ENCODE assay signal across 1 cellular context in the genomic region with DNA sequence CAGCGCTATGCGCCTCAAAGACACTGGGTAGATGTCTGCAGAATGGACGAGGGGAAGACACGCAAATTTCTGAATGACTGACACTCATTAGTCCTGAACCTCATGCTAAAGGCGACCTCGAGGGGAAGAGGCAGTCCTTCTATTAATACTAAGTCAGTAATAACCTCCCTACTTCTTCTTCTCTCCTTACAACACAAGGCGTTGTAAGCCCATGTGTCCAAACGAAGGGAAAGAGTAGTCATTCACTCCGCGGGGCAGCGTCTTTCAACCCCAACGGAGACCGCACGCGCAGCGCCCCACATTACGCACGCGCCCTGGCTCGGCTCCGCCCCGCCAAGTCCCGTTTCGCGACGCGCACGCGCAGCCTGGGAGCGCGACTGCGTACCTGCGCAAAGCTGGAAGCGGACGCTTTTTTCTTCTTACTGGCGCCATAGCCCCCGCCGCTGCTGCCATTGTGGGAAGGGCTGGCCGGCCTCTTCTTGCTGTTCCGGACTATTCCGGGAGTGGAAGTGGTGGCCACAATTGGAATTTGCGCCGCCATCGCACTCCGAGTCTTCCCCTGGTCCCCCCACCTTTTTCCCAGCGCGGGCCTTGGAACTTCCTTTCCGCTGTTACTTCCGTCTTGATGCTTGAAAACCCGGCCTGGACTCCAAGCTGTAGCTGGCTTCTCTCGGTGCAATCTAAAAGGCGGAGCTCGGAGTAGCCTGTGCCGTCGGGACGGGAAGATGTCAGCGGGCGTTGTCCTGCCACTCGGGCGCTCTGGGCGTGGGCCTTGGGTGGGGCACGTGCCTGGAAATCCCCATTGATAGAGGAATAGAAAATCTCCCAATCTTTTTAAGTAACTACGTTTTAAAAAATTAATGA.
TF ChIP-seq lines count a peak whose summit lies in the region.

A gene with protein sequence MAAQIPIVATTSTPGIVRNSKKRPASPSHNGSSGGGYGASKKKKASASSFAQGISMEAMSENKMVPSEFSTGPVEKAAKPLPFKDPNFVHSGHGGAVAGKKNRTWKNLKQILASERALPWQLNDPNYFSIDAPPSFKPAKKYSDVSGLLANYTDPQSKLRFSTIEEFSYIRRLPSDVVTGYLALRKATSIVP (minus strand): TSS at position 627 of the 864 bp plus-strand sequence. CDS start 86 bp downstream, at position 541.

TF ChIP-seq in GM12878, 131 proteins besides CTCF, POLR2A, EP300 and RAD21 (continued from another document and continues in another):
- TF ChIP-seq, protein P1, sequence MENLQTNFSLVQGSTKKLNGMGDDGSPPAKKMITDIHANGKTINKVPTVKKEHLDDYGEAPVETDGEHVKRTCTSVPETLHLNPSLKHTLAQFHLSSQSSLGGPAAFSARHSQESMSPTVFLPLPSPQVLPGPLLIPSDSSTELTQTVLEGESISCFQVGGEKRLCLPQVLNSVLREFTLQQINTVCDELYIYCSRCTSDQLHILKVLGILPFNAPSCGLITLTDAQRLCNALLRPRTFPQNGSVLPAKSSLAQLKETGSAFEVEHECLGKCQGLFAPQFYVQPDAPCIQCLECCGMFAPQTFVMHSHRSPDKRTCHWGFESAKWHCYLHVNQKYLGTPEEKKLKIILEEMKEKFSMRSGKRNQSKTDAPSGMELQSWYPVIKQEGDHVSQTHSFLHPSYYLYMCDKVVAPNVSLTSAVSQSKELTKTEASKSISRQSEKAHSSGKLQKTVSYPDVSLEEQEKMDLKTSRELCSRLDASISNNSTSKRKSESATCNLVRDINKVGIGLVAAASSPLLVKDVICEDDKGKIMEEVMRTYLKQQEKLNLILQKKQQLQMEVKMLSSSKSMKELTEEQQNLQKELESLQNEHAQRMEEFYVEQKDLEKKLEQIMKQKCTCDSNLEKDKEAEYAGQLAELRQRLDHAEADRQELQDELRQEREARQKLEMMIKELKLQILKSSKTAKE (IDR thresholded peaks at IDR 0.05; ENCODE audit: low read depth, poor library complexity, severe bottlenecking): peak; percentile 67
- peak; percentile 23; the same call in 1 of the 2 replicates for TF ChIP-seq SREBF2 (IDR thresholded peaks at IDR 0.05; ENCODE audit: low read length)
- TF ChIP-seq, protein P2, sequence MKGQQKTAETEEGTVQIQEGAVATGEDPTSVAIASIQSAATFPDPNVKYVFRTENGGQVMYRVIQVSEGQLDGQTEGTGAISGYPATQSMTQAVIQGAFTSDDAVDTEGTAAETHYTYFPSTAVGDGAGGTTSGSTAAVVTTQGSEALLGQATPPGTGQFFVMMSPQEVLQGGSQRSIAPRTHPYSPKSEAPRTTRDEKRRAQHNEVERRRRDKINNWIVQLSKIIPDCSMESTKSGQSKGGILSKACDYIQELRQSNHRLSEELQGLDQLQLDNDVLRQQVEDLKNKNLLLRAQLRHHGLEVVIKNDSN (IDR thresholded peaks at IDR 0.05; ENCODE audit: borderline replicate concordance, extremely low read length, insufficient read depth, low read depth, low read length): no peak
- peak; percentile 62; the same call in 1 of the 2 replicates for TF ChIP-seq ZBED1 (IDR thresholded peaks at IDR 0.05; ENCODE audit: borderline replicate concordance)
- peak; percentile 79 for TF ChIP-seq SMARCA5 (IDR thresholded peaks at IDR 0.05)
- peak; percentile 50; the same call in 1 of the 2 replicates for TF ChIP-seq DPF2 (IDR thresholded peaks at IDR 0.05)
- TF ChIP-seq IKZF2 (IDR thresholded peaks at IDR 0.05): peak; percentile 92 to 95
- TF ChIP-seq HDGF (IDR thresholded peaks at IDR 0.05): peak; percentile 62; the same call in 1 of the 2 replicates
- TF ChIP-seq SIN3A (IDR thresholded peaks at IDR 0.05; ENCODE audit: low read depth, low read length): no peak; the same call in 1 of the 2 replicates
- TF ChIP-seq, protein P3, sequence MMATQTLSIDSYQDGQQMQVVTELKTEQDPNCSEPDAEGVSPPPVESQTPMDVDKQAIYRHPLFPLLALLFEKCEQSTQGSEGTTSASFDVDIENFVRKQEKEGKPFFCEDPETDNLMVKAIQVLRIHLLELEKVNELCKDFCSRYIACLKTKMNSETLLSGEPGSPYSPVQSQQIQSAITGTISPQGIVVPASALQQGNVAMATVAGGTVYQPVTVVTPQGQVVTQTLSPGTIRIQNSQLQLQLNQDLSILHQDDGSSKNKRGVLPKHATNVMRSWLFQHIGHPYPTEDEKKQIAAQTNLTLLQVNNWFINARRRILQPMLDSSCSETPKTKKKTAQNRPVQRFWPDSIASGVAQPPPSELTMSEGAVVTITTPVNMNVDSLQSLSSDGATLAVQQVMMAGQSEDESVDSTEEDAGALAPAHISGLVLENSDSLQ (IDR thresholded peaks at IDR 0.05): peak; percentile 92
- TF ChIP-seq, protein P4, sequence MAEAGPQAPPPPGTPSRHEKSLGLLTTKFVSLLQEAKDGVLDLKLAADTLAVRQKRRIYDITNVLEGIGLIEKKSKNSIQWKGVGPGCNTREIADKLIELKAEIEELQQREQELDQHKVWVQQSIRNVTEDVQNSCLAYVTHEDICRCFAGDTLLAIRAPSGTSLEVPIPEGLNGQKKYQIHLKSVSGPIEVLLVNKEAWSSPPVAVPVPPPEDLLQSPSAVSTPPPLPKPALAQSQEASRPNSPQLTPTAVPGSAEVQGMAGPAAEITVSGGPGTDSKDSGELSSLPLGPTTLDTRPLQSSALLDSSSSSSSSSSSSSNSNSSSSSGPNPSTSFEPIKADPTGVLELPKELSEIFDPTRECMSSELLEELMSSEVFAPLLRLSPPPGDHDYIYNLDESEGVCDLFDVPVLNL (IDR thresholded peaks at IDR 0.05; ENCODE audit: low read depth, low read length): 0 out of 2 replicates have a peak, but pooled peaks have one; percentile 36
- TF ChIP-seq, protein P5, sequence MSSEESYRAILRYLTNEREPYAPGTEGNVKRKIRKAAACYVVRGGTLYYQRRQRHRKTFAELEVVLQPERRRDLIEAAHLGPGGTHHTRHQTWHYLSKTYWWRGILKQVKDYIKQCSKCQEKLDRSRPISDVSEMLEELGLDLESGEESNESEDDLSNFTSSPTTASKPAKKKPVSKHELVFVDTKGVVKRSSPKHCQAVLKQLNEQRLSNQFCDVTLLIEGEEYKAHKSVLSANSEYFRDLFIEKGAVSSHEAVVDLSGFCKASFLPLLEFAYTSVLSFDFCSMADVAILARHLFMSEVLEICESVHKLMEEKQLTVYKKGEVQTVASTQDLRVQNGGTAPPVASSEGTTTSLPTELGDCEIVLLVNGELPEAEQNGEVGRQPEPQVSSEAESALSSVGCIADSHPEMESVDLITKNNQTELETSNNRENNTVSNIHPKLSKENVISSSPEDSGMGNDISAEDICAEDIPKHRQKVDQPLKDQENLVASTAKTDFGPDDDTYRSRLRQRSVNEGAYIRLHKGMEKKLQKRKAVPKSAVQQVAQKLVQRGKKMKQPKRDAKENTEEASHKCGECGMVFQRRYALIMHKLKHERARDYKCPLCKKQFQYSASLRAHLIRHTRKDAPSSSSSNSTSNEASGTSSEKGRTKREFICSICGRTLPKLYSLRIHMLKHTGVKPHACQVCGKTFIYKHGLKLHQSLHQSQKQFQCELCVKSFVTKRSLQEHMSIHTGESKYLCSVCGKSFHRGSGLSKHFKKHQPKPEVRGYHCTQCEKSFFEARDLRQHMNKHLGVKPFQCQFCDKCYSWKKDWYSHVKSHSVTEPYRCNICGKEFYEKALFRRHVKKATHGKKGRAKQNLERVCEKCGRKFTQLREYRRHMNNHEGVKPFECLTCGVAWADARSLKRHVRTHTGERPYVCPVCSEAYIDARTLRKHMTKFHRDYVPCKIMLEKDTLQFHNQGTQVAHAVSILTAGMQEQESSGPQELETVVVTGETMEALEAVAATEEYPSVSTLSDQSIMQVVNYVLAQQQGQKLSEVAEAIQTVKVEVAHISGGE (CRISPR knock-in tag; IDR thresholded peaks at IDR 0.05): no peak
- TF ChIP-seq, protein P6, sequence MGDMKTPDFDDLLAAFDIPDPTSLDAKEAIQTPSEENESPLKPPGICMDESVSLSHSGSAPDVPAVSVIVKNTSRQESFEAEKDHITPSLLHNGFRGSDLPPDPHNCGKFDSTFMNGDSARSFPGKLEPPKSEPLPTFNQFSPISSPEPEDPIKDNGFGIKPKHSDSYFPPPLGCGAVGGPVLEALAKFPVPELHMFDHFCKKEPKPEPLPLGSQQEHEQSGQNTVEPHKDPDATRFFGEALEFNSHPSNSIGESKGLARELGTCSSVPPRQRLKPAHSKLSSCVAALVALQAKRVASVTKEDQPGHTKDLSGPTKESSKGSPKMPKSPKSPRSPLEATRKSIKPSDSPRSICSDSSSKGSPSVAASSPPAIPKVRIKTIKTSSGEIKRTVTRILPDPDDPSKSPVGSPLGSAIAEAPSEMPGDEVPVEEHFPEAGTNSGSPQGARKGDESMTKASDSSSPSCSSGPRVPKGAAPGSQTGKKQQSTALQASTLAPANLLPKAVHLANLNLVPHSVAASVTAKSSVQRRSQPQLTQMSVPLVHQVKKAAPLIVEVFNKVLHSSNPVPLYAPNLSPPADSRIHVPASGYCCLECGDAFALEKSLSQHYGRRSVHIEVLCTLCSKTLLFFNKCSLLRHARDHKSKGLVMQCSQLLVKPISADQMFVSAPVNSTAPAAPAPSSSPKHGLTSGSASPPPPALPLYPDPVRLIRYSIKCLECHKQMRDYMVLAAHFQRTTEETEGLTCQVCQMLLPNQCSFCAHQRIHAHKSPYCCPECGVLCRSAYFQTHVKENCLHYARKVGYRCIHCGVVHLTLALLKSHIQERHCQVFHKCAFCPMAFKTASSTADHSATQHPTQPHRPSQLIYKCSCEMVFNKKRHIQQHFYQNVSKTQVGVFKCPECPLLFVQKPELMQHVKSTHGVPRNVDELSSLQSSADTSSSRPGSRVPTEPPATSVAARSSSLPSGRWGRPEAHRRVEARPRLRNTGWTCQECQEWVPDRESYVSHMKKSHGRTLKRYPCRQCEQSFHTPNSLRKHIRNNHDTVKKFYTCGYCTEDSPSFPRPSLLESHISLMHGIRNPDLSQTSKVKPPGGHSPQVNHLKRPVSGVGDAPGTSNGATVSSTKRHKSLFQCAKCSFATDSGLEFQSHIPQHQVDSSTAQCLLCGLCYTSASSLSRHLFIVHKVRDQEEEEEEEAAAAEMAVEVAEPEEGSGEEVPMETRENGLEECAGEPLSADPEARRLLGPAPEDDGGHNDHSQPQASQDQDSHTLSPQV (IDR thresholded peaks at IDR 0.05): no peak
- TF ChIP-seq SMC3 (IDR thresholded peaks at IDR 0.05; ENCODE audit: borderline replicate concordance, low read length): peak; percentile 38; the same call in 1 of the 2 replicates
- peak; percentile 96; the same call in 1 of the 2 replicates for TF ChIP-seq RB1 (IDR thresholded peaks at IDR 0.05; ENCODE audit: borderline replicate concordance)
- TF ChIP-seq, protein P7, sequence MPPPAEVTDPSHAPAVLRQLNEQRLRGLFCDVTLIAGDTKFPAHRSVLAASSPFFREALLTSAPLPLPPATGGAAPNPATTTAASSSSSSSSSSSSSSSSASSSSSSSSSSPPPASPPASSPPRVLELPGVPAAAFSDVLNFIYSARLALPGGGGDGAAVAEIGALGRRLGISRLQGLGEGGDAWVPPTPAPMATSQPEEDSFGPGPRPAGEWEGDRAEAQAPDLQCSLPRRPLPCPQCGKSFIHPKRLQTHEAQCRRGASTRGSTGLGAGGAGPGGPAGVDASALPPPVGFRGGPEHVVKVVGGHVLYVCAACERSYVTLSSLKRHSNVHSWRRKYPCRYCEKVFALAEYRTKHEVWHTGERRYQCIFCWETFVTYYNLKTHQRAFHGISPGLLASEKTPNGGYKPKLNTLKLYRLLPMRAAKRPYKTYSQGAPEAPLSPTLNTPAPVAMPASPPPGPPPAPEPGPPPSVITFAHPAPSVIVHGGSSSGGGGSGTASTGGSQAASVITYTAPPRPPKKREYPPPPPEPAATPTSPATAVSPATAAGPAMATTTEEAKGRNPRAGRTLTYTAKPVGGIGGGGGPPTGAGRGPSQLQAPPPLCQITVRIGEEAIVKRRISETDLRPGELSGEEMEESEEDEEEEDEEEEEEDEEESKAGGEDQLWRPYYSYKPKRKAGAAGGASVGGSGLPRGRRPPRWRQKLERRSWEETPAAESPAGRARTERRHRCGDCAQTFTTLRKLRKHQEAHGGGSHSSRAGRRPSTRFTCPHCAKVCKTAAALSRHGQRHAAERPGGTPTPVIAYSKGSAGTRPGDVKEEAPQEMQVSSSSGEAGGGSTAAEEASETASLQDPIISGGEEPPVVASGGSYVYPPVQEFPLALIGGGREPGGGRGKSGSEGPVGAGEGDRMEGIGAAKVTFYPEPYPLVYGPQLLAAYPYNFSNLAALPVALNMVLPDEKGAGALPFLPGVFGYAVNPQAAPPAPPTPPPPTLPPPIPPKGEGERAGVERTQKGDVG (CRISPR knock-in tag; IDR thresholded peaks at IDR 0.05): no peak
- TF ChIP-seq YBX1 (IDR thresholded peaks at IDR 0.05): no peak
- peak; percentile 98 for TF ChIP-seq POLR2AphosphoS5 (IDR thresholded peaks at IDR 0.05; ENCODE audit: low read length)
- no peak for TF ChIP-seq ZNF274 (IDR thresholded peaks at IDR 0.05; ENCODE audit: insufficient read depth, insufficient read length)
- peak; percentile 96 for TF ChIP-seq GATAD2B (conservative IDR thresholded peaks at IDR 0.05; ENCODE audit: low read depth)
- TF ChIP-seq, protein P8, sequence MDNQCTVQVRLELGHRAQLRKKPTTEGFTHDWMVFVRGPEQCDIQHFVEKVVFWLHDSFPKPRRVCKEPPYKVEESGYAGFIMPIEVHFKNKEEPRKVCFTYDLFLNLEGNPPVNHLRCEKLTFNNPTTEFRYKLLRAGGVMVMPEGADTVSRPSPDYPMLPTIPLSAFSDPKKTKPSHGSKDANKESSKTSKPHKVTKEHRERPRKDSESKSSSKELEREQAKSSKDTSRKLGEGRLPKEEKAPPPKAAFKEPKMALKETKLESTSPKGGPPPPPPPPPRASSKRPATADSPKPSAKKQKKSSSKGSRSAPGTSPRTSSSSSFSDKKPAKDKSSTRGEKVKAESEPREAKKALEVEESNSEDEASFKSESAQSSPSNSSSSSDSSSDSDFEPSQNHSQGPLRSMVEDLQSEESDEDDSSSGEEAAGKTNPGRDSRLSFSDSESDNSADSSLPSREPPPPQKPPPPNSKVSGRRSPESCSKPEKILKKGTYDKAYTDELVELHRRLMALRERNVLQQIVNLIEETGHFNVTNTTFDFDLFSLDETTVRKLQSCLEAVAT (IDR thresholded peaks at IDR 0.05): peak; percentile 81
- TF ChIP-seq, protein P9, sequence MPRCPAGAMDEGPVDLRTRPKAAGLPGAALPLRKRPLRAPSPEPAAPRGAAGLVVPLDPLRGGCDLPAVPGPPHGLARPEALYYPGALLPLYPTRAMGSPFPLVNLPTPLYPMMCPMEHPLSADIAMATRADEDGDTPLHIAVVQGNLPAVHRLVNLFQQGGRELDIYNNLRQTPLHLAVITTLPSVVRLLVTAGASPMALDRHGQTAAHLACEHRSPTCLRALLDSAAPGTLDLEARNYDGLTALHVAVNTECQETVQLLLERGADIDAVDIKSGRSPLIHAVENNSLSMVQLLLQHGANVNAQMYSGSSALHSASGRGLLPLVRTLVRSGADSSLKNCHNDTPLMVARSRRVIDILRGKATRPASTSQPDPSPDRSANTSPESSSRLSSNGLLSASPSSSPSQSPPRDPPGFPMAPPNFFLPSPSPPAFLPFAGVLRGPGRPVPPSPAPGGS (IDR thresholded peaks at IDR 0.05; ENCODE audit: borderline replicate concordance, insufficient read depth, low read depth, low read length, poor library complexity, severe bottlenecking): no peak
- TF ChIP-seq FOXK2 (IDR thresholded peaks at IDR 0.05): peak; percentile 82
- no peak for TF ChIP-seq EZH2 (IDR thresholded peaks at IDR 0.05; ENCODE audit: borderline replicate concordance, control insufficient read depth, low read depth, low read length)
- peak; percentile 98 for TF ChIP-seq ZSCAN29 (IDR thresholded peaks at IDR 0.05)
- 0 out of 2 replicates have a peak, but pooled peaks have one; percentile 80 for TF ChIP-seq CHD1 (IDR thresholded peaks at IDR 0.05; ENCODE audit: low read depth, low read length)
- peak; percentile 85; the same call in 1 of the 2 replicates for TF ChIP-seq ASH2L (IDR thresholded peaks at IDR 0.05; ENCODE audit: borderline replicate concordance, low read depth)
- peak; percentile 75 for TF ChIP-seq TCF7 (IDR thresholded peaks at IDR 0.05; ENCODE audit: borderline replicate concordance)
